Comparison of ENCODE assay signal across 1 cellular context in genomic region chr22:24214467-24215285, GRCh38.
TF ChIP-seq lines count a peak whose summit lies in the region.

No MANE protein-coding gene starts in this region.

TF ChIP-seq in H1, 55 proteins besides CTCF, POLR2A, EP300 and RAD21:
- no peak for TF ChIP-seq TEAD4 (IDR thresholded peaks at IDR 0.05; ENCODE audit: low read depth, low read length)
